ENCODE assay signal across 14 cellular contexts in genomic region chr5:28576022-28576421, GRCh38.
DNase-seq lines count a peak whose midpoint lies in the region; FAIRE-seq and TF ChIP-seq lines count a peak whose summit lies in the region.
"Had no signal": no experiment of that assay in that cellular context is flagged by ENCODE, and none has a peak within 500 bp of the region (broad histone marks: within the 10 kb centered on the region; RNA-seq: fewer than 3 reads in every experiment).

No MANE protein-coding gene starts in this region.

- H4K20me1 ChIP-seq in OCI-LY3 (ENCODE audit: insufficient read depth, low read length): no peaks in the 10 kb centered on the region
- H4K20me1 ChIP-seq: BLaER1 treated with 17β-estradiol and CSF1 and Interleukin-3, amounts not matched to agents 10 nM and 100 nM had no signal

- TF ChIP-seq POLR2A in H54 (IDR thresholded peaks at IDR 0.05; ENCODE audit: low read depth, low read length): no peak

- no peaks in the 10 kb centered on the region for H3K79me2 ChIP-seq in OCI-LY3 (ENCODE audit: low read length)

- peak; percentile 76 for FAIRE-seq in H54 (lab: Jason Lieb, UNC)

- H3K36me3 ChIP-seq in OCI-LY3 (replicated peaks; ENCODE audit: low read depth, low read length): no peaks in the 10 kb centered on the region
- H3K36me3 ChIP-seq: BLaER1 treated with 17β-estradiol and CSF1 and Interleukin-3, amounts not matched to agents 10 nM and 100 nM; right atrium auricular region had no signal

- no peak overlapping the region; the same call in 1 of the 2 replicates for H2AFZ ChIP-seq in OCI-LY3 (ENCODE audit: low read depth, low read length)

- H3K27ac ChIP-seq in 22Rv1 (no peak overlapping the region), OCI-LY3 (ENCODE audit: low read length) (no peak overlapping the region)
- H3K27ac ChIP-seq: right atrium auricular region had no signal

- H3K4me3 ChIP-seq in OCI-LY3 (ENCODE audit: low read length) (no peak overlapping the region), fibroblast of mammary gland (ENCODE audit: control insufficient read depth, low read depth, low read length) (no peak overlapping the region)
- H3K4me3 ChIP-seq: BLaER1 treated with 17β-estradiol and CSF1 and Interleukin-3, amounts not matched to agents 10 nM and 100 nM; right atrium auricular region had no signal

- H3K4me2 ChIP-seq in OCI-LY3 (ENCODE audit: low read length): no peak overlapping the region
- H3K4me2 ChIP-seq: BLaER1 treated with 17β-estradiol and CSF1 and Interleukin-3, amounts not matched to agents 10 nM and 100 nM had no signal

- DNase-seq in H54 (ENCODE audit: insufficient read length, low spot score) (no peak), fibroblast of mammary gland (ENCODE audit: low read depth) (peak; percentile 6), NCI-H2196 treated with DMSO at 0.1 percent for 48 hours (lab: John Stamatoyannopoulos, UW; ENCODE audit: unreplicated experiment) (no peak), NCI-H187 treated with DMSO at 0.1 percent for 48 hours (lab: John Stamatoyannopoulos, UW) (no peak)
- DNase-seq in effector CD4-positive, alpha-beta T cell: no peak
- DNase-seq in stimulated activated naive CD4-positive, alpha-beta T cell (lab: John Stamatoyannopoulos, UW): no peak
- DNase-seq: activated CD4-positive, alpha-beta T cell treated with anti-CD3 and anti-CD28 coated beads, Interleukin-2, amount 50 U/mL, for 4 hours; activated naive CD8-positive, alpha-beta T cell treated with anti-CD3 and anti-CD28 coated beads for 36 hours; erythroblast; NCI-H1105 treated with DMSO at 0.1 percent for 48 hours had no signal

- H3K9ac ChIP-seq in OCI-LY3 (ENCODE audit: low read length): no peak overlapping the region
- H3K9ac ChIP-seq: BLaER1 treated with 17β-estradiol and CSF1 and Interleukin-3, amounts not matched to agents 10 nM and 100 nM had no signal

- H3K4me1 ChIP-seq in OCI-LY3 (ENCODE audit: low read length): no peaks in the 10 kb centered on the region
- H3K4me1 ChIP-seq: right atrium auricular region had no signal

- no peaks in the 10 kb centered on the region for H3K9me3 ChIP-seq in OCI-LY3 (ENCODE audit: insufficient read depth, low read length)

- TF ChIP-seq CTCF in 22Rv1 (IDR thresholded peaks at IDR 0.05) (peak; percentile 62), OCI-LY3 (IDR thresholded peaks at IDR 0.05; ENCODE audit: low read depth, low read length) (peak; percentile 45), fibroblast of mammary gland (conservative IDR thresholded peaks at IDR 0.05; ENCODE audit: control insufficient read depth, insufficient read depth, low read depth, low read length) (peak; percentile 19)

- no peaks in the 10 kb centered on the region for H3K27me3 ChIP-seq in OCI-LY3 (ENCODE audit: low read depth, low read length)
- H3K27me3 ChIP-seq: BLaER1 treated with 17β-estradiol and CSF1 and Interleukin-3, amounts not matched to agents 10 nM and 100 nM; right atrium auricular region had no signal
